19 cellular contexts compared by ENCODE assay signal in the genomic region with DNA sequence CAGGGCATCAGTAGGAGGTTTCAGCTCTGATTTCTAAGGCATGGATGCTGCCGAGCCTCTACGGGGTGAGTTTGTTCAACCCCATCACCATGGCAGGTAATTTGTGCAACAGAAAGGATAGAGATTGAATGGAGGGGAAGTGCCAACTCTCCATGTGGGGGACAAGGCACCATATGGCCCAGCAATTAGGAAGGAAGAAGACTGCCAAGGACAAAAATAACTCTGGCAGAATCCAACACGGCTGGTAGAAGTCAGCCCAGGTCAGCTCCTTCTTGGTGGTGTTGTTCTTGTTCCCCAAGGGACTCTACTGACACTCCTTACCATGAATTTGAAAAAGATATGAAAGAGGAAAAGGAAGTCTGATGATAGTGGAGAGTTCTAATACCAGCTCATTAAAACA.
DNase-seq lines count a peak whose midpoint lies in the region; ATAC-seq and TF ChIP-seq lines count a peak whose summit lies in the region.
"Had no signal": no experiment of that assay in that cellular context is flagged by ENCODE, and none has a peak within 500 bp of the region (broad histone marks: within the 10 kb centered on the region; RNA-seq: fewer than 3 reads in every experiment).

No MANE protein-coding gene starts in this region.

- H3K27me3 ChIP-seq in BLaER1: no peaks in the 10 kb centered on the region
- no peaks in the 10 kb centered on the region for H3K27me3 ChIP-seq in heart left ventricle

- peaks cover 89% of the 10 kb centered on the region for H3K4me1 ChIP-seq in BLaER1
- H3K4me1 ChIP-seq in heart left ventricle: peaks cover 0 to 53% (median 19%) of the 10 kb centered on the region in 12 donors

- H3K36me3 ChIP-seq in BLaER1 (peaks cover 5% of the 10 kb centered on the region; the same call in 1 of the 2 replicates), heart left ventricle (no peaks in the 10 kb centered on the region)

- H4K20me1 ChIP-seq in BLaER1: no peaks in the 10 kb centered on the region

- WGBS in heart left ventricle, 4 donors: 44 to 61% (median 57%) methylated on average over 3 of the region's 3 CpGs

- ATAC-seq in heart left ventricle (peak; percentile 69 to 85 (median 76)), HG03460 (IDR thresholded peaks at IDR 0.05; ENCODE audit: unreplicated experiment) (no peak)
- ATAC-seq: GM12878, GM23338, HCT116, Panc1 had no signal

- no peak for TF ChIP-seq CTCF in heart left ventricle (IDR thresholded peaks at IDR 0.05)

- H3K4me2 ChIP-seq in BLaER1: peak overlapping the region; percentile 87
- H3K4me2 ChIP-seq: GM23338 had no signal

- H3K4me3 ChIP-seq in BLaER1 (peak overlapping the region; percentile 33), heart left ventricle (no peak overlapping the region)
- H3K4me3 ChIP-seq: GM12878, GM23338 had no signal

- TF ChIP-seq POLR2A in heart left ventricle (IDR thresholded peaks at IDR 0.05): no peak

- peak overlapping the region; percentile 70; the same call in 1 of the 2 replicates for H3K9ac ChIP-seq in BLaER1

- H3K27ac ChIP-seq in BLaER1 (peak overlapping the region; percentile 83), heart left ventricle (no peak overlapping the region)
- H3K27ac ChIP-seq: C4-2B had no signal

- DNase-seq in DMS 273 (lab: John Stamatoyannopoulos, UW; ENCODE audit: unreplicated experiment): peak; percentile 91
- peak; percentile 70 to 90 for DNase-seq in NCI-H446 (lab: John Stamatoyannopoulos, UW)
- no peak for DNase-seq in heart left ventricle
- no peak for DNase-seq in HuH-7 (ENCODE audit: low spot score)
- no peak for DNase-seq in OCI-M2 (lab: John Stamatoyannopoulos, UW; ENCODE audit: unreplicated experiment)
- DNase-seq: DMS153, KBM-7, NCI-H1417, NCI-H2029, NCI-H510A treated with DMSO at 0.1 percent for 48 hours, SW 1271, T-helper 2 cell had no signal

- intact Hi-C loops in heart left ventricle (cut with DNase I): no loop called here

- peaks cover 37% of the 10 kb centered on the region for H3K9me3 ChIP-seq in BLaER1
- H3K9me3 ChIP-seq in heart left ventricle: no peaks in the 10 kb centered on the region

Comparison
In these comparisons a context has a peak if more than half of its experiments do, and no peak if none do; other contexts are left out.
1. DNase-seq: peak in DMS 273 (single experiment) and NCI-H446 (2 of 2); none in heart left ventricle (0 of 5), HuH-7 (single experiment) and OCI-M2 (single experiment).